In the genomic region with DNA sequence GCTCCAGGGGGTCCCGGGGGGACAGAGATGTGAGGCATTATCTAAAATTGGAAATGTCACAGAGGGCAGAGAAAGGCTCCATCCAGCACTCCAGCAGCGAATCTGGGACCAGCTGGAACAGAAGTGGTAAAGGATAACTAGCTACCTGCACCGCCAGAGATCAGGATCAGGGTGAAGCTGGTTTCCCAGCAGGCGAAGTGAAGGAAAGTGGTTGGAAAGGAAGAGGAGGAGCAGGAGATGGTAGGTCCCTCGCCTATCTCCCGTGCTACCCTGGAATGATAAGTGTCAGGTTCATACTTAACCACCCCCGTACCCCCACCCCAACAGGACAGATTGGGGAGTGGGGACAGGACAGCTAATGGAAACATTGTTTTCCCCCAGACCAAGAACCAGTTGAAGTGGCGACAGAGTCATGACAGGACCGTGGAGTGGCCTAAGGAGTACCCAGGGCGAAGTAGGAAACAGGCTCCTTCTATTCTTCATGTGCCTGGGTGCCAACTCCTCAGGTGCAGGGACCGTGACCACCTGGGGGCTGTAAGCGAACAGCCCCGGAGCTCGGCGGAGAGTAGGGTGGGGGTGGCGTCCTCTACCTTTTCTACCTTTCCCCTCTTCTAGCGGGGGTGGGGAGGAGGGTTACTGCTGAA, we compare ENCODE assay signal across 8 cellular contexts. TPM values are rescaled to one million over a fixed set of nuclear protein-coding genes. Genes with fewer than 3 reads are reported as not detected.
DNase-seq lines count a peak whose midpoint lies in the region; ATAC-seq lines count a peak whose summit lies in the region.

No MANE protein-coding gene starts in this region.

- H3K9me3 Mint-ChIP-seq in activated T-cell treated with anti-CD3 and anti-CD28 coated beads, Interleukin-2, amount 50 U/mL, for 72 hours: no peaks in the 10 kb centered on the region

- 32% methylated on average over 17 of the region's 17 CpGs for WGBS in thymus

- H3K4me3 Mint-ChIP-seq in activated T-cell treated with anti-CD3 and anti-CD28 coated beads, Interleukin-2, amount 50 U/mL, for 72 hours: peak overlapping the region; percentile 93 to 95

- H3K27ac Mint-ChIP-seq in activated T-cell treated with anti-CD3 and anti-CD28 coated beads, Interleukin-2, amount 50 U/mL, for 72 hours: peak overlapping the region; percentile 94

- peaks cover 71% of the 10 kb centered on the region for H3K4me1 Mint-ChIP-seq in activated T-cell treated with anti-CD3 and anti-CD28 coated beads, Interleukin-2, amount 50 U/mL, for 72 hours (ENCODE audit: low read depth)

- H3K4me1 ChIP-seq in thymus (ENCODE audit: control insufficient read depth, insufficient read depth, low read length): peaks cover 12% of the 10 kb centered on the region

- H3K27me3 ChIP-seq in layer of hippocampus (ENCODE audit: control insufficient read depth, insufficient read depth, low read length): no peaks in the 10 kb centered on the region
- no peaks in the 10 kb centered on the region for H3K27me3 ChIP-seq in thymus (ENCODE audit: control insufficient read depth, insufficient read depth)

- H3K27me3 Mint-ChIP-seq in activated T-cell treated with anti-CD3 and anti-CD28 coated beads, Interleukin-2, amount 50 U/mL, for 72 hours (ENCODE audit: low read depth): no peaks in the 10 kb centered on the region

- H3K36me3 ChIP-seq in thymus (ENCODE audit: control insufficient read depth, insufficient read depth): peaks cover 32% of the 10 kb centered on the region

- peak overlapping the region; percentile 96 for H3K27ac ChIP-seq in angular gyrus (ENCODE audit: low read depth, low read length)
- H3K27ac ChIP-seq in layer of hippocampus (ENCODE audit: low read depth, low read length): peak overlapping the region; percentile 91
- peak overlapping the region; percentile 86 for H3K27ac ChIP-seq in thymus (ENCODE audit: low read depth)

- no peak for ATAC-seq in activated T-cell treated with anti-CD3 and anti-CD28 coated beads, Interleukin-2, amount 50 U/mL, for 72 hours (replicated peaks in 1 of 2)
- no peak for ATAC-seq in HG03108 (IDR thresholded peaks at IDR 0.05; ENCODE audit: unreplicated experiment)
- ATAC-seq in GM21367 (IDR thresholded peaks at IDR 0.05; ENCODE audit: unreplicated experiment): no peak

- DNase-seq in activated T-cell treated with anti-CD3 and anti-CD28 coated beads, Interleukin-2, amount 50 U/mL, for 72 hours: no peak
- no peak for DNase-seq in activated T-cell treated with anti-CD3 and anti-CD28 coated beads, Interleukin-2, amount 50 U/mL, for 1 hour
- DNase-seq in AG08395 (ENCODE audit: low spot score): no peak

- peaks cover 9 to 31% of the 10 kb centered on the region in 2 donors for H3K36me3 Mint-ChIP-seq in activated T-cell treated with anti-CD3 and anti-CD28 coated beads, Interleukin-2, amount 50 U/mL, for 72 hours (ENCODE audit: insufficient read depth in 2 of 2)

- H3K4me3 ChIP-seq in thymus (ENCODE audit: low read length): peak overlapping the region; percentile 85

- H3K9me3 ChIP-seq in thymus (ENCODE audit: control insufficient read depth): no peaks in the 10 kb centered on the region

RNA-seq across cellular contexts. Expression of a gene that starts 0.7 kb away (rescaled TPM):
- 10 to 100 TPM; 55.9 to 56.5 TPM for total RNA-seq in activated T-cell treated with anti-CD3 and anti-CD28 coated beads, Interleukin-2, amount 50 U/mL, for 72 hours
- polyA plus RNA-seq in thymus: 32.0 TPM

RNA-seq across cellular contexts. Expression of a gene that starts 10.4 kb away (rescaled TPM):
- 10 to 100 TPM; 35.3 to 45.9 TPM for total RNA-seq in activated T-cell treated with anti-CD3 and anti-CD28 coated beads, Interleukin-2, amount 50 U/mL, for 72 hours
- polyA plus RNA-seq in thymus: 50.4 TPM

RNA-seq across cellular contexts. Expression of a gene that starts 17.3 kb away (rescaled TPM):
- total RNA-seq in activated T-cell treated with anti-CD3 and anti-CD28 coated beads, Interleukin-2, amount 50 U/mL, for 72 hours: 10 to 100 TPM; 36.0 to 46.4 TPM
- polyA plus RNA-seq in thymus: 23.4 TPM

RNA-seq across cellular contexts. Expression of a gene that starts 22.3 kb away (rescaled TPM):
- total RNA-seq in activated T-cell treated with anti-CD3 and anti-CD28 coated beads, Interleukin-2, amount 50 U/mL, for 72 hours: 1 to 10 TPM; 4.0 to 7.7 TPM
- polyA plus RNA-seq in thymus: 3.0 TPM

RNA-seq across cellular contexts. Expression of a gene that starts 22.8 kb away (rescaled TPM):
- 10 to 100 TPM; 91.4 to 97.9 TPM for total RNA-seq in activated T-cell treated with anti-CD3 and anti-CD28 coated beads, Interleukin-2, amount 50 U/mL, for 72 hours
- 118 TPM for polyA plus RNA-seq in thymus
